1 cellular context compared by ENCODE assay signal in the genomic region with DNA sequence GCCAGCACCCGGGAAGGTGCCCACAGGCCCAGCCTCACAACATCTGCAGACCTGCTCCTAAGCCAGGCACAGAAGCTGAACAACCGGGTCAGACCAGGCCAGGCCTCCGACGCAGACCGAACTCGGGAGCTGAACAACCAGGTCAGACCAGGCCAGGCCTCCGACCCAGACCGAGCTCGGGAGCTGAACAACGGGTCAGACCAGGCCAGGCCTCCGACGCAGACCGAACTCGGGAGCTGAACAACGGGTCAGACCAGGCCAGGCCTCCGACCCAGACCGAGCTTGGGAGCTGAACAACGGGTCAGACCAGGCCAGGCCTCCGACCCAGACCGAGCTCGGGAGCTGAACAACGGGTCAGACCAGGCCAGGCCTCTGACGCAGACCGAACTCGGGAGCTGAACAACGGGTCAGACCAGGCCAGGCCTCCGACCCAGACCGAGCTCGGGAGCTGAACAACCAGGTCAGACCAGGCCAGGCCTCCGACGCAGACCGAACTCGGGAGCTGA. TPM values are rescaled to one million over a fixed set of nuclear protein-coding genes. Genes with fewer than 3 reads are reported as not detected.
"Had no signal": no experiment of that assay in that cellular context is flagged by ENCODE, and none has a peak within 500 bp of the region (broad histone marks: within the 10 kb centered on the region; RNA-seq: fewer than 3 reads in every experiment).

No MANE protein-coding gene starts in this region.

RNA-seq across cellular contexts. Expression of a gene that starts 47.4 kb away (rescaled TPM):
- polyA plus RNA-seq: naive thymus-derived CD4-positive, alpha-beta T cell had no signal
